Comparison of ENCODE assay signal across 22 cellular contexts in the genomic region with DNA sequence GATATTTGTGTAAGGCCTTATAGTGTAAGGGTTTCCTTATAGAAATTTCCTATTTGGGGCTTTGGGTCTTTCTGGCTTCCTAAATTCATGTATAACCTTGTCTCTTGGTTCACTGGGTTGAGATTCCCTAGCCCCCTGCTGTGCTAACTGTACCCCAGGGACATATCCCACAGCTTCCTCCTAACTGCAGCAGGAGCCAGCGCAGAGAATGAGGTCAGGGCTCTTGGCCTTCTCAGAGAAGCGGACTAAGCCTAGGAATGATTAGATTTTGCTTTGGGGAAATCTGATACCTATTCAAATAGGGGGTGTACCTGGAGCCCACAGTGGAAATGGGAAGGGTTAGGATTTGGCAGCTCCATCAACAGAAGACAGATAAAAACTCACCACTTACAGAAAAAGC.
DNase-seq lines count a peak whose midpoint lies in the region; ATAC-seq and TF ChIP-seq lines count a peak whose summit lies in the region.
"Had no signal": no experiment of that assay in that cellular context is flagged by ENCODE, and none has a peak within 500 bp of the region (broad histone marks: within the 10 kb centered on the region; RNA-seq: fewer than 3 reads in every experiment).

No MANE protein-coding gene starts in this region.

- H3K4me3 ChIP-seq in HEK293 (ENCODE audit: low read depth, low read length) (no peak overlapping the region), PC-9 (no peak overlapping the region)
- H3K4me3 ChIP-seq: colonic mucosa, esophagus squamous epithelium, gastroesophageal sphincter, GM23248, spleen, tibial nerve had no signal

- peak; percentile 23 for DNase-seq in Daoy (ENCODE audit: low read depth)
- no peak for DNase-seq in PC-9
- DNase-seq in iPS-NIHi11 (ENCODE audit: low spot score), result peak; percentile 28
- no peak for DNase-seq in GM13976 (ENCODE audit: low spot score)
- no peak for DNase-seq in NCI-H187 treated with DMSO at 0.1 percent for 48 hours (lab: John Stamatoyannopoulos, UW)
- DNase-seq: activated CD4-positive, CD25-positive, alpha-beta regulatory T cell; activated CD8-positive, alpha-beta T cell treated with anti-CD3 and anti-CD28 coated beads for 36 hours; activated gamma-delta T cell treated with Interleukin-2 at 50 U/mL for 16 hours; activated T-cell treated with anti-CD3 and anti-CD28 coated beads for 4 hours; brain microvascular endothelial cell; colonic mucosa; esophagus squamous epithelium; GM23248; NCI-H510A; spleen; stimulated activated CD4-positive, alpha-beta T cell treated with anti-CD3 and anti-CD28 coated beads, Interleukin-4, amount 100 ng/mL, for 4 hours; T-helper 9 cell had no signal

- H3K27me3 ChIP-seq in PC-9 (ENCODE audit: insufficient read depth, low read depth), result no peaks in the 10 kb centered on the region
- H3K27me3 ChIP-seq: brain microvascular endothelial cell, colonic mucosa, esophagus squamous epithelium, gastroesophageal sphincter, spleen, tibial nerve had no signal

- H3K9me3 ChIP-seq in HEK293 (ENCODE audit: control insufficient read depth, insufficient read depth, low read depth, low read length), result no peaks in the 10 kb centered on the region
- H3K9me3 ChIP-seq in PC-9 (ENCODE audit: insufficient read depth, low read depth), result no peaks in the 10 kb centered on the region
- H3K9me3 ChIP-seq: colonic mucosa, esophagus squamous epithelium, gastroesophageal sphincter, spleen, tibial nerve had no signal

- peaks cover 25% of the 10 kb centered on the region for H3F3A ChIP-seq in PC-9 (ENCODE audit: insufficient read depth, low read depth)

- POLR2A ChIA-PET in HEK293 (lab: Yijun Ruan, JAX), result no interaction called here
- POLR2A ChIA-PET in PC-9 (lab: Charles Lee; ENCODE audit: unreplicated experiment), result no interaction called here

- no peaks in the 10 kb centered on the region for H4K20me1 ChIP-seq in PC-9 (ENCODE audit: insufficient read depth)

- no peaks in the 10 kb centered on the region for H3K79me2 ChIP-seq in PC-9 (ENCODE audit: low read depth)

- H3K27ac ChIP-seq in HEK293 (ENCODE audit: extremely low read depth, low read depth, low read length) (no peak overlapping the region), PC-9 (peak overlapping the region; percentile 87)
- H3K27ac ChIP-seq: brain microvascular endothelial cell, colonic mucosa, esophagus squamous epithelium, gastroesophageal sphincter, GM23248, spleen, tibial nerve had no signal

- H3K4me1 ChIP-seq in HEK293 (ENCODE audit: control insufficient read depth, insufficient read depth, low read length) (peaks cover 7% of the 10 kb centered on the region; the same call in 1 of the 2 replicates), PC-9 (replicated peaks; ENCODE audit: insufficient read depth) (peaks cover 32% of the 10 kb centered on the region)
- H3K4me1 ChIP-seq: colonic mucosa had no signal

- BruUV-seq in PC-9 (replicated peaks; lab: Mats Ljungman, UMichigan), result TSS peak; percentile 62

- in situ Hi-C loops in GM13976 (cut with MboI; ENCODE audit: low sequenced_read_pairs, unreplicated experiment), result no loop called here

- peak overlapping the region; percentile 57 for H3K4me2 ChIP-seq in PC-9

- no peak overlapping the region for H2AFZ ChIP-seq in PC-9
- H2AFZ ChIP-seq: GM23248 had no signal

- TF ChIP-seq CTCF in HEK293 (tag by site-specific recombination; IDR thresholded peaks at IDR 0.05) (no peak), PC-9 (conservative IDR thresholded peaks at IDR 0.05) (no peak), GM13976 (IDR thresholded peaks at IDR 0.05; ENCODE audit: borderline replicate concordance, control extremely low read depth, extremely low read depth, insufficient read depth, missing control alignments) (no peak)

- H3K9me2 ChIP-seq in PC-9 (ENCODE audit: insufficient read depth), result no peaks in the 10 kb centered on the region

- intact Hi-C loops in PC-9 (cut with micrococcal nuclease; ENCODE audit: unreplicated experiment), result loop anchor here (2.0 kb wide), 1 partner anchor 71 kb away; no protein-coding TSS in a partner anchor

- ATAC-seq in GM18519 (IDR thresholded peaks at IDR 0.05; ENCODE audit: low FRiP score, unreplicated experiment), result no peak
- ATAC-seq: activated CD8-positive, alpha-beta T cell treated with anti-CD3 and anti-CD28 coated beads for 36 hours; gastroesophageal sphincter; HepG2 had no signal

- no peaks in the 10 kb centered on the region for H3K36me3 ChIP-seq in HEK293 (ENCODE audit: control insufficient read depth in 2 of 2, insufficient read depth in 1 of 2, low read length in 2 of 2)
- no peaks in the 10 kb centered on the region for H3K36me3 ChIP-seq in PC-9 (ENCODE audit: low read depth)
- H3K36me3 ChIP-seq: brain microvascular endothelial cell, colonic mucosa, esophagus squamous epithelium, gastroesophageal sphincter, spleen, tibial nerve had no signal

- CTCF ChIA-PET in HEK293 (lab: Yijun Ruan, JAX) (no interaction called here), PC-9 (lab: Charles Lee) (no interaction called here)

TF ChIP-seq in HEK293, 187 proteins besides CTCF, POLR2A, EP300 and RAD21 (continues in another document):
- TF ChIP-seq ZNF501 (tag by site-specific recombination; IDR thresholded peaks at IDR 0.05) (no peak), ZNF23 (tag by site-specific recombination; IDR thresholded peaks at IDR 0.05; ENCODE audit: borderline replicate concordance) (no peak), ZNF292 (tag by site-specific recombination; IDR thresholded peaks at IDR 0.05; ENCODE audit: borderline replicate concordance, low read depth) (no peak), ZNF423 (tag by site-specific recombination; IDR thresholded peaks at IDR 0.05) (peak; percentile 45; the same call in 1 of the 2 replicates), OSR2 (tag by site-specific recombination; IDR thresholded peaks at IDR 0.05) (peak; percentile 74), ZNF341 (tag by site-specific recombination; IDR thresholded peaks at IDR 0.05; ENCODE audit: low read depth) (no peak), ZIC2 (tag by site-specific recombination; IDR thresholded peaks at IDR 0.05) (peak; percentile 71), SCRT2 (tag by site-specific recombination; IDR thresholded peaks at IDR 0.05) (no peak), BCL11B (tag by site-specific recombination; IDR thresholded peaks at IDR 0.05; ENCODE audit: low read depth) (no peak), ZSCAN30 (tag by site-specific recombination; IDR thresholded peaks at IDR 0.05) (no peak), ZNF623 (tag by site-specific recombination; IDR thresholded peaks at IDR 0.05) (no peak), ZNF560 (tag by site-specific recombination; IDR thresholded peaks at IDR 0.05; ENCODE audit: borderline replicate concordance) (no peak), ZBTB17 (tag by site-specific recombination; IDR thresholded peaks at IDR 0.05) (no peak), SETDB1 (IDR thresholded peaks at IDR 0.05; ENCODE audit: insufficient read length, low read length) (no peak), ZNF473 (tag by site-specific recombination; IDR thresholded peaks at IDR 0.05) (no peak)
- TF ChIP-seq, protein P1, sequence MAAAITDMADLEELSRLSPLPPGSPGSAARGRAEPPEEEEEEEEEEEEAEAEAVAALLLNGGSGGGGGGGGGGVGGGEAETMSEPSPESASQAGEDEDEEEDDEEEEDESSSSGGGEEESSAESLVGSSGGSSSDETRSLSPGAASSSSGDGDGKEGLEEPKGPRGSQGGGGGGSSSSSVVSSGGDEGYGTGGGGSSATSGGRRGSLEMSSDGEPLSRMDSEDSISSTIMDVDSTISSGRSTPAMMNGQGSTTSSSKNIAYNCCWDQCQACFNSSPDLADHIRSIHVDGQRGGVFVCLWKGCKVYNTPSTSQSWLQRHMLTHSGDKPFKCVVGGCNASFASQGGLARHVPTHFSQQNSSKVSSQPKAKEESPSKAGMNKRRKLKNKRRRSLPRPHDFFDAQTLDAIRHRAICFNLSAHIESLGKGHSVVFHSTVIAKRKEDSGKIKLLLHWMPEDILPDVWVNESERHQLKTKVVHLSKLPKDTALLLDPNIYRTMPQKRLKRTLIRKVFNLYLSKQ (tag by site-specific recombination; IDR thresholded peaks at IDR 0.05; ENCODE audit: borderline replicate concordance), result no peak
- TF ChIP-seq, protein P2, sequence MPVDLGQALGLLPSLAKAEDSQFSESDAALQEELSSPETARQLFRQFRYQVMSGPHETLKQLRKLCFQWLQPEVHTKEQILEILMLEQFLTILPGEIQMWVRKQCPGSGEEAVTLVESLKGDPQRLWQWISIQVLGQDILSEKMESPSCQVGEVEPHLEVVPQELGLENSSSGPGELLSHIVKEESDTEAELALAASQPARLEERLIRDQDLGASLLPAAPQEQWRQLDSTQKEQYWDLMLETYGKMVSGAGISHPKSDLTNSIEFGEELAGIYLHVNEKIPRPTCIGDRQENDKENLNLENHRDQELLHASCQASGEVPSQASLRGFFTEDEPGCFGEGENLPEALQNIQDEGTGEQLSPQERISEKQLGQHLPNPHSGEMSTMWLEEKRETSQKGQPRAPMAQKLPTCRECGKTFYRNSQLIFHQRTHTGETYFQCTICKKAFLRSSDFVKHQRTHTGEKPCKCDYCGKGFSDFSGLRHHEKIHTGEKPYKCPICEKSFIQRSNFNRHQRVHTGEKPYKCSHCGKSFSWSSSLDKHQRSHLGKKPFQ (tag by site-specific recombination; IDR thresholded peaks at IDR 0.05), result no peak
- TF ChIP-seq, protein P3, sequence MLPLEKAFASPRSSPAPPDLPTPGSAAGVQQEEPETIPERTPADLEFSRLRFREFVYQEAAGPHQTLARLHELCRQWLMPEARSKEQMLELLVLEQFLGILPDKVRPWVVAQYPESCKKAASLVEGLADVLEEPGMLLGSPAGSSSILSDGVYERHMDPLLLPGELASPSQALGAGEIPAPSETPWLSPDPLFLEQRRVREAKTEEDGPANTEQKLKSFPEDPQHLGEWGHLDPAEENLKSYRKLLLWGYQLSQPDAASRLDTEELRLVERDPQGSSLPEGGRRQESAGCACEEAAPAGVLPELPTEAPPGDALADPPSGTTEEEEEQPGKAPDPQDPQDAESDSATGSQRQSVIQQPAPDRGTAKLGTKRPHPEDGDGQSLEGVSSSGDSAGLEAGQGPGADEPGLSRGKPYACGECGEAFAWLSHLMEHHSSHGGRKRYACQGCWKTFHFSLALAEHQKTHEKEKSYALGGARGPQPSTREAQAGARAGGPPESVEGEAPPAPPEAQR (tag by site-specific recombination; IDR thresholded peaks at IDR 0.05), result no peak
- TF ChIP-seq, protein P4, sequence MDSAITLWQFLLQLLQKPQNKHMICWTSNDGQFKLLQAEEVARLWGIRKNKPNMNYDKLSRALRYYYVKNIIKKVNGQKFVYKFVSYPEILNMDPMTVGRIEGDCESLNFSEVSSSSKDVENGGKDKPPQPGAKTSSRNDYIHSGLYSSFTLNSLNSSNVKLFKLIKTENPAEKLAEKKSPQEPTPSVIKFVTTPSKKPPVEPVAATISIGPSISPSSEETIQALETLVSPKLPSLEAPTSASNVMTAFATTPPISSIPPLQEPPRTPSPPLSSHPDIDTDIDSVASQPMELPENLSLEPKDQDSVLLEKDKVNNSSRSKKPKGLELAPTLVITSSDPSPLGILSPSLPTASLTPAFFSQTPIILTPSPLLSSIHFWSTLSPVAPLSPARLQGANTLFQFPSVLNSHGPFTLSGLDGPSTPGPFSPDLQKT (IDR thresholded peaks at IDR 0.05; ENCODE audit: borderline replicate concordance, low read depth, low read length), result no peak

Comparison
In these comparisons a context has a peak if more than half of its experiments do, and no peak if none do; other contexts are left out.
1. DNase-seq: peak in Daoy (single experiment) and iPS-NIHi11 (single experiment); none in PC-9 (0 of 2), GM13976 (single experiment) and NCI-H187 treated with DMSO at 0.1 percent for 48 hours (single experiment).